ENCODE assay signal across 30 cellular contexts in the genomic region with DNA sequence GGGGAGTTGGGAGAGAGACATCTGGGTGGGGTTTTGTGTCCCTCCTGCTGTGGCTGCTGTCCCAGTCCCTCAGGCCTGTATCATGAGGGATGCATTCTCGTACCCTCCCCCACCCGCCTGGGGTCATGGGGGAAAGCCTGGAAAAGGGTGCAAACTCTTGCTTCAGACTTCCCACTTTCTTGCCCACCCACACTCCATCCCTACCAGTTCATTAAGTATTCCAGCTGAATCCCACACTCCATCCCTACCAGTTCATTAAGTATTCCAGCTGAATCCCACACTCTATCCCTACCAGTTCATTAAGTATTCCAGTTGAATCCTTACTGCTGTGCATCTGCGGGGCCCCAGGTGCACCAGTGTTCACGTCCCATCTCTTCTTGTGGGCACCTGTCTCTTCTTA.
"Had no signal": no experiment of that assay in that cellular context is flagged by ENCODE, and none has a peak within 500 bp of the region (broad histone marks: within the 10 kb centered on the region; RNA-seq: fewer than 3 reads in every experiment).

No MANE protein-coding gene starts in this region.

- H3K4me3 Mint-ChIP-seq: immature natural killer cell; mesothelial cell of epicardium; naive thymus-derived CD4-positive, alpha-beta T cell; natural killer cell treated with Interleukin-12 subunit alpha and Interleukin-12 subunit beta and Interleukin-15 and Interleukin-18, amount 100 ng/mL, for 72 hours; neural crest cell; stimulated activated memory B cell treated with anti-CD40 and anti-IgM and Interleukin-4, amounts not matched to agents 10 μg/mL and 1 μg/mL and 100 μg/mL, for 72 hours; stimulated activated naive CD8-positive, alpha-beta T cell treated with anti-CD3 and anti-CD28 coated beads, Interleukin-15, amount 100 ng/mL, for 72 hours; type B pancreatic cell had no signal

- H3K4me1 Mint-ChIP-seq: immature natural killer cell; naive thymus-derived CD4-positive, alpha-beta T cell; stimulated activated memory B cell treated with anti-CD40 and anti-IgM and Interleukin-4, amounts not matched to agents 10 μg/mL and 1 μg/mL and 100 μg/mL, for 72 hours; stimulated activated naive CD8-positive, alpha-beta T cell treated with anti-CD3 and anti-CD28 coated beads, Interleukin-15, amount 100 ng/mL, for 72 hours had no signal

- DNase-seq: hypothalamus; immature natural killer cell; kidney; left colon; left lung; lower lobe of right lung; mammary epithelial cell; mesenchymal stem cell; mucosa of descending colon; naive thymus-derived CD4-positive, alpha-beta T cell; occipital lobe; right lobe of liver; stimulated activated CD4-positive, alpha-beta T cell treated with anti-CD3 and anti-CD28 coated beads, Interleukin-1b, Interleukin-23, amount 100 ng/mL, for 48 hours; stimulated activated CD4-positive, alpha-beta T cell treated with anti-CD3 and anti-CD28 coated beads, Interleukin-2, amount 100 ng/mL, for 48 hours; stimulated activated CD4-positive, alpha-beta T cell treated with anti-CD3 and anti-CD28 coated beads, Interleukin-4, amount 100 ng/mL, for 4 hours; stimulated activated CD8-positive, alpha-beta memory T cell treated with anti-CD3 and anti-CD28 coated beads, Interleukin-4, amount 100 ng/mL, for 48 hours; stimulated activated naive CD4-positive, alpha-beta T cell treated with Interleukin-2 at 50 U/mL for 16 hours; stimulated activated naive CD8-positive, alpha-beta T cell treated with anti-CD3 and anti-CD28 coated beads, Interleukin-15, amount 100 ng/mL, for 72 hours; substantia nigra; uterus had no signal

- H3K9me3 ChIP-seq: left lung, lower lobe of right lung, mucosa of descending colon, neutrophil, right atrium auricular region, right lobe of liver, tibial nerve, uterus had no signal

- H3K27ac Mint-ChIP-seq: immature natural killer cell; naive thymus-derived CD4-positive, alpha-beta T cell; natural killer cell treated with Interleukin-12 subunit alpha and Interleukin-12 subunit beta and Interleukin-15 and Interleukin-18, amount 100 ng/mL, for 72 hours; stimulated activated memory B cell treated with anti-CD40 and anti-IgM and Interleukin-4, amounts not matched to agents 10 μg/mL and 1 μg/mL and 100 μg/mL, for 72 hours; type B pancreatic cell had no signal

- FAIRE-seq: islet of Langerhans, kidney had no signal

- H3K36me3 Mint-ChIP-seq: immature natural killer cell; mesothelial cell of epicardium; naive thymus-derived CD4-positive, alpha-beta T cell; natural killer cell treated with Interleukin-12 subunit alpha and Interleukin-12 subunit beta and Interleukin-15 and Interleukin-18, amount 100 ng/mL, for 72 hours; stimulated activated memory B cell treated with anti-CD40 and anti-IgM and Interleukin-4, amounts not matched to agents 10 μg/mL and 1 μg/mL and 100 μg/mL, for 72 hours; type B pancreatic cell had no signal

- H3K27me3 ChIP-seq: left lung, neutrophil, right atrium auricular region, right lobe of liver, tibial nerve, uterus had no signal

- H3K27ac ChIP-seq: left lung, lower lobe of right lung, neutrophil, right atrium auricular region, right lobe of liver, tibial nerve, uterus had no signal

- H3K4me2 ChIP-seq: smooth muscle cell had no signal

- H3K9me3 Mint-ChIP-seq: immature natural killer cell; mesothelial cell of epicardium; naive thymus-derived CD4-positive, alpha-beta T cell; natural killer cell treated with Interleukin-12 subunit alpha and Interleukin-12 subunit beta and Interleukin-15 and Interleukin-18, amount 100 ng/mL, for 72 hours; neural crest cell; stimulated activated memory B cell treated with anti-CD40 and anti-IgM and Interleukin-4, amounts not matched to agents 10 μg/mL and 1 μg/mL and 100 μg/mL, for 72 hours; stimulated activated naive CD8-positive, alpha-beta T cell treated with anti-CD3 and anti-CD28 coated beads, Interleukin-15, amount 100 ng/mL, for 72 hours; type B pancreatic cell had no signal

- H3K4me1 ChIP-seq: left lung, lower lobe of right lung, right lobe of liver, tibial nerve, uterus had no signal

- H3K4me3 ChIP-seq: left lung, lower lobe of right lung, mucosa of descending colon, right atrium auricular region, right lobe of liver, smooth muscle cell, tibial nerve, uterus had no signal

- H3K36me3 ChIP-seq: left lung, lower lobe of right lung, neutrophil, right atrium auricular region, tibial nerve, uterus had no signal

- ATAC-seq: naive thymus-derived CD4-positive, alpha-beta T cell; natural killer cell treated with Interleukin-12 subunit alpha and Interleukin-12 subunit beta and Interleukin-15 and Interleukin-18, amount 100 ng/mL, for 72 hours; stimulated activated memory B cell treated with anti-CD40 and anti-IgM and Interleukin-4, amounts not matched to agents 10 μg/mL and 1 μg/mL and 100 μg/mL, for 72 hours; stimulated activated naive CD8-positive, alpha-beta T cell treated with anti-CD3 and anti-CD28 coated beads, Interleukin-15, amount 100 ng/mL, for 72 hours had no signal
